ENCODE assay signal across 8 cellular contexts in genomic region chr10:47384148-47384921, GRCh38. TPM values are rescaled to one million over a fixed set of nuclear protein-coding genes. Genes with fewer than 3 reads are reported as not detected.
A peak's percentile ranks its signal among the peaks of the same experiment; 100 is the strongest.
DNase-seq lines count a peak whose midpoint lies in the region; ATAC-seq, FAIRE-seq and TF ChIP-seq lines count a peak whose summit lies in the region.

ZNF488 (minus strand) TSS chr10:47384293; CDS start chr10:47368829, 15,464 bp downstream.

- BruUV-seq in Calu3 (replicated peaks; lab: Mats Ljungman, UMichigan), result no TSS peak

- peak within 1 kb of the TSS; percentile 67 to 78 (median 70) for H3K4me3 ChIP-seq in fibroblast of lung (replicated peaks in 1 of 4; ENCODE audit: control extremely low read depth in 1 of 4, insufficient read depth in 1 of 4, low read depth in 3 of 4, low read length in 4 of 4)
- peak within 1 kb of the TSS; percentile 60 for H3K4me3 ChIP-seq in naive thymus-derived CD4-positive, alpha-beta T cell (ENCODE audit: low read length)

- H2AFZ ChIP-seq in fibroblast of lung (ENCODE audit: low read length), result peak within 1 kb of the TSS; percentile 82

- H3K36me3 Mint-ChIP-seq in Calu3 (ENCODE audit: insufficient read depth, unreplicated experiment), result peaks cover 13% of the 10 kb centered on the region
- peaks cover 0 to 4% (median 0%) of the 10 kb centered on the region in 5 donors for H3K36me3 Mint-ChIP-seq in naive thymus-derived CD4-positive, alpha-beta T cell

- FAIRE-seq in RCC 7860 (lab: Jason Lieb, UNC), result no peak

- DNase-seq in Calu3 (peak; percentile 90), HuH-7 (ENCODE audit: low spot score) (peak; percentile 80), RCC 7860 (ENCODE audit: low spot score) (peak; percentile 70), fibroblast of lung (ENCODE audit: low read depth in 2 of 2) (peak; percentile 70 to 72)
- DNase-seq in activated T-helper 1 cell treated with anti-CD3 and anti-CD28 coated beads, Interleukin-2, amount 50 U/mL, for 16 hours (ENCODE audit: low read depth in 1 of 2, low spot score in 1 of 2), result peak; percentile 33 to 50
- DNase-seq in naive thymus-derived CD4-positive, alpha-beta T cell, result peak; percentile 48 to 81 (median 71)
- DNase-seq in stimulated activated CD8-positive, alpha-beta memory T cell treated with anti-CD3 and anti-CD28 coated beads, Interleukin-7, amount 100 ng/mL, for 48 hours (ENCODE audit: extremely low read depth in 1 of 2, low read depth in 1 of 2), result peak; percentile 51 to 53

- H3K36me3 ChIP-seq in fibroblast of lung (ENCODE audit: control insufficient read depth, insufficient read depth, low read length), result no peaks in the 10 kb centered on the region
- H3K36me3 ChIP-seq in naive thymus-derived CD4-positive, alpha-beta T cell (ENCODE audit: control insufficient read depth in 2 of 3, insufficient read depth in 3 of 3, low read length in 3 of 3), result peaks cover 0 to 4% (median 0%) of the 10 kb centered on the region in 3 experiments

- H3K27ac Mint-ChIP-seq in Calu3 (ENCODE audit: unreplicated experiment), result peak within 1 kb of the TSS; percentile 22
- H3K27ac Mint-ChIP-seq in naive thymus-derived CD4-positive, alpha-beta T cell, result peak within 1 kb of the TSS in 5 of 9 donors; percentile 9 to 74 (median 65)

- H3K9me3 Mint-ChIP-seq in Calu3 (ENCODE audit: low read depth, unreplicated experiment), result peaks cover 2% of the 10 kb centered on the region
- peaks cover 0 to 12% (median 0%) of the 10 kb centered on the region in 11 donors for H3K9me3 Mint-ChIP-seq in naive thymus-derived CD4-positive, alpha-beta T cell

- POLR2A ChIA-PET in naive thymus-derived CD4-positive, alpha-beta T cell (lab: Charles Lee), result no interaction called here

- H3K4me1 ChIP-seq in fibroblast of lung (ENCODE audit: control insufficient read depth, extremely low read depth, insufficient read depth, low read length), result no peaks in the 10 kb centered on the region
- H3K4me1 ChIP-seq in naive thymus-derived CD4-positive, alpha-beta T cell (ENCODE audit: control insufficient read depth in 2 of 2, insufficient read depth in 2 of 2, low read length in 2 of 2), result peaks cover 0 to 3% of the 10 kb centered on the region in 2 donors

- H3K27ac ChIP-seq in fibroblast of lung (ENCODE audit: insufficient read depth, low read length), result peak within 1 kb of the TSS; percentile 43
- peak within 1 kb of the TSS; percentile 33 for H3K27ac ChIP-seq in naive thymus-derived CD4-positive, alpha-beta T cell (ENCODE audit: low read depth, low read length)

- no peaks in the 10 kb centered on the region for H3K9me3 ChIP-seq in fibroblast of lung (ENCODE audit: control insufficient read depth, insufficient read depth, low read depth, low read length)
- H3K9me3 ChIP-seq in naive thymus-derived CD4-positive, alpha-beta T cell (ENCODE audit: control insufficient read depth in 2 of 3, low read length in 3 of 3), result no peaks in the 10 kb centered on the region

- no peaks in the 10 kb centered on the region for H4K20me1 ChIP-seq in fibroblast of lung (ENCODE audit: control insufficient read depth, extremely low read depth, insufficient read depth, low read length)

- CTCF ChIA-PET in Calu3 (lab: Charles Lee), result interaction anchor here (0.7 to 1.3 kb wide), 3 partner anchors 9 to 22 kb away, joined by 3 to 7 read pairs (median 4); no protein-coding TSS in a partner anchor
- CTCF ChIA-PET in naive thymus-derived CD4-positive, alpha-beta T cell (lab: Charles Lee), result no interaction called here

- H3K4me2 ChIP-seq in fibroblast of lung (ENCODE audit: extremely low read depth, insufficient read depth, low read length), result peak within 1 kb of the TSS; percentile 85

- TF ChIP-seq CTCF in Calu3 (IDR thresholded peaks at IDR 0.05; ENCODE audit: unreplicated experiment) (no peak), fibroblast of lung (conservative IDR thresholded peaks at IDR 0.05 in 1 of 2, IDR thresholded peaks at IDR 0.05 in 1 of 2; ENCODE audit: low read depth in 1 of 2, low read length in 2 of 2) (no peak)

- peaks cover 26% of the 10 kb centered on the region for H3K27me3 ChIP-seq in fibroblast of lung (ENCODE audit: control insufficient read depth, insufficient read depth, low read length)
- no peaks in the 10 kb centered on the region for H3K27me3 ChIP-seq in naive thymus-derived CD4-positive, alpha-beta T cell (ENCODE audit: control insufficient read depth in 2 of 2, insufficient read depth in 2 of 2, low read length in 2 of 2)

- intact Hi-C loops in Calu3 (cut with micrococcal nuclease; ENCODE audit: unreplicated experiment), result no loop called here
- intact Hi-C loops in naive thymus-derived CD4-positive, alpha-beta T cell (cut with micrococcal nuclease), result loop anchor here in 1 of 2 donors (5.0 kb wide), 1 partner anchor 923 kb away; the partner anchor contains the start of gene MAPK8

- peaks cover 24% of the 10 kb centered on the region for H3K27me3 Mint-ChIP-seq in Calu3 (ENCODE audit: unreplicated experiment)
- peaks cover 35 to 64% (median 51%) of the 10 kb centered on the region in 5 donors for H3K27me3 Mint-ChIP-seq in naive thymus-derived CD4-positive, alpha-beta T cell

- peaks cover 12% of the 10 kb centered on the region for H3K4me1 Mint-ChIP-seq in Calu3 (ENCODE audit: low read depth, unreplicated experiment)
- H3K4me1 Mint-ChIP-seq in naive thymus-derived CD4-positive, alpha-beta T cell, result peaks cover 10 to 17% (median 12%) of the 10 kb centered on the region in 7 donors

- H3K9ac ChIP-seq in fibroblast of lung (ENCODE audit: insufficient read depth, low read length), result peak within 1 kb of the TSS; percentile 72

- no peaks in the 10 kb centered on the region for H3K79me2 ChIP-seq in fibroblast of lung (ENCODE audit: control insufficient read depth, insufficient read depth, low read length)

- peak; percentile 91 for ATAC-seq in GM21528 (IDR thresholded peaks at IDR 0.05; ENCODE audit: low FRiP score, unreplicated experiment)
- peak; percentile 93 for ATAC-seq in naive thymus-derived CD4-positive, alpha-beta T cell

- peak within 1 kb of the TSS; percentile 71 for H3K4me3 Mint-ChIP-seq in Calu3 (ENCODE audit: low read depth, unreplicated experiment)
- H3K4me3 Mint-ChIP-seq in naive thymus-derived CD4-positive, alpha-beta T cell, result peak within 1 kb of the TSS; percentile 88 to 97 (median 94)

RNA-seq across cellular contexts. Expression of gene ZNF488, which starts in this region (rescaled TPM):
- total RNA-seq in Calu3 (2022) (2.1 and 2.2 TPM in 2 replicates), fibroblast of lung (under 0.01 TPM in 1 of 2 replicates, not detected in the other)
- polyA plus RNA-seq in fibroblast of lung, result 0.07 TPM in 2 replicates
- polyA plus RNA-seq in fibroblast of lung (2012), result 0.06 TPM in 1 of 2 replicates, not detected in the other
- polyA minus RNA-seq in fibroblast of lung (ENCODE audit: low replicate concordance), result not detected in 2 replicates
- not detected for total RNA-seq in naive thymus-derived CD4-positive, alpha-beta T cell
- polyA plus RNA-seq in naive thymus-derived CD4-positive, alpha-beta T cell, result under 1 TPM in 1 of 2 donors, not detected in 1; 0.12 TPM

Comparison
In these comparisons a context has a peak if more than half of its experiments do, and no peak if none do; other contexts are left out.
1. Peak in every context shown above with its lines: DNase-seq, ATAC-seq, H3K4me3 ChIP-seq and H3K27ac ChIP-seq.
2. Peak in DNase-seq, H3K4me3 ChIP-seq, H3K27ac ChIP-seq, H3K9ac ChIP-seq and H3K4me2 ChIP-seq in fibroblast of lung; RNA of the gene not detected or under 1 TPM.
3. Peak in DNase-seq, ATAC-seq, H3K4me3 ChIP-seq and H3K27ac ChIP-seq in naive thymus-derived CD4-positive, alpha-beta T cell; RNA of the gene not detected or under 1 TPM.